In genomic region chr9:91758491-91758981, GRCh38 we compare ENCODE assay signal across 8 cellular contexts.
A peak's percentile ranks its signal among the peaks of the same experiment; 100 is the strongest.
DNase-seq lines count a peak whose midpoint lies in the region; ATAC-seq and TF ChIP-seq lines count a peak whose summit lies in the region.

No MANE protein-coding gene starts in this region.

- in situ Hi-C loops in SK-MEL-5 (cut with HindIII; ENCODE audit: low pct_unique_long_range_greater_than_20kb, low sequenced_read_pairs), result no loop called here

- H3K4me1 ChIP-seq in endodermal cell (ENCODE audit: control insufficient read depth, insufficient read depth, low read length) (peaks cover 13% of the 10 kb centered on the region), prostate gland (replicated peaks) (no peaks in the 10 kb centered on the region)
- no peaks in the 10 kb centered on the region for H3K4me1 ChIP-seq in CD4-positive, alpha-beta memory T cell (ENCODE audit: insufficient read depth, low read length)

- H3K4me1 Mint-ChIP-seq in endodermal cell, result peaks cover 33% of the 10 kb centered on the region
- H3K4me1 Mint-ChIP-seq in CD4-positive, alpha-beta memory T cell, result no peaks in the 10 kb centered on the region

- no peak overlapping the region for H3K4me3 Mint-ChIP-seq in endodermal cell
- no peak overlapping the region for H3K4me3 Mint-ChIP-seq in CD4-positive, alpha-beta memory T cell

- H3K9ac ChIP-seq in endodermal cell (ENCODE audit: extremely low read depth, low read length, poor library complexity, severe bottlenecking), result no peak overlapping the region

- peak; percentile 65 for ATAC-seq in GM18861 (IDR thresholded peaks at IDR 0.05; ENCODE audit: unreplicated experiment)
- ATAC-seq in HG03108 (IDR thresholded peaks at IDR 0.05; ENCODE audit: unreplicated experiment), result peak; percentile 68
- ATAC-seq in HG03439 (IDR thresholded peaks at IDR 0.05; ENCODE audit: unreplicated experiment), result no peak

- 46 to 64% methylated on average over 1 to 5 of the region's 5 CpGs for WGBS in endodermal cell (ENCODE audit: insufficient coverage in 1 of 2, insufficient read length in 1 of 2), 2 experiments
- 68% methylated on average over 5 of the region's 5 CpGs for WGBS in prostate gland

- POLR2A ChIA-PET in CD4-positive, alpha-beta memory T cell (lab: Charles Lee; ENCODE audit: partially characterized antibody), result no interaction called here

- H3K9me3 Mint-ChIP-seq in endodermal cell, result no peaks in the 10 kb centered on the region
- peaks cover 0 to 14% (median 6%) of the 10 kb centered on the region in 8 donors for H3K9me3 Mint-ChIP-seq in CD4-positive, alpha-beta memory T cell

- peaks cover 60% of the 10 kb centered on the region for H3K36me3 Mint-ChIP-seq in endodermal cell (ENCODE audit: low read depth)
- H3K36me3 Mint-ChIP-seq in CD4-positive, alpha-beta memory T cell, result no peaks in the 10 kb centered on the region

- no peak overlapping the region for H3K4me3 ChIP-seq in endodermal cell (ENCODE audit: low read length)
- H3K4me3 ChIP-seq in prostate gland, result no peak overlapping the region
- H3K4me3 ChIP-seq in CD4-positive, alpha-beta memory T cell (ENCODE audit: low read length in 2 of 2), result no peak overlapping the region

- peak; percentile 25 for DNase-seq in CD1c-positive myeloid dendritic cell (ENCODE audit: extremely low spot score)
- peak; percentile 69 for DNase-seq in SK-MEL-5 (ENCODE audit: low read depth, low spot score)
- peak; percentile 94 for DNase-seq in endodermal cell
- peak; percentile 19 for DNase-seq in prostate gland (ENCODE audit: low spot score)
- no peak for DNase-seq in CD4-positive, alpha-beta memory T cell

- no peak for TF ChIP-seq POLR2A in prostate gland (IDR thresholded peaks at IDR 0.05)

- no peaks in the 10 kb centered on the region for H3K27me3 Mint-ChIP-seq in endodermal cell (ENCODE audit: insufficient read depth)
- peaks cover 0 to 5% of the 10 kb centered on the region in 2 donors for H3K27me3 Mint-ChIP-seq in CD4-positive, alpha-beta memory T cell

- H3K27ac ChIP-seq in endodermal cell (ENCODE audit: low read depth, low read length), result no peak overlapping the region
- no peak overlapping the region for H3K27ac ChIP-seq in prostate gland
- no peak overlapping the region for H3K27ac ChIP-seq in CD4-positive, alpha-beta memory T cell (ENCODE audit: low read depth, low read length)

- TF ChIP-seq CTCF in endodermal cell (conservative IDR thresholded peaks at IDR 0.05) (peak; percentile 85), prostate gland (IDR thresholded peaks at IDR 0.05) (peak in 3 of 4 experiments; percentile 46 to 59 (median 47))

- H3K9me3 ChIP-seq in endodermal cell (ENCODE audit: control insufficient read depth, low read length) (no peaks in the 10 kb centered on the region), prostate gland (no peaks in the 10 kb centered on the region)
- H3K9me3 ChIP-seq in CD4-positive, alpha-beta memory T cell (ENCODE audit: control insufficient read depth in 1 of 2, low read length in 2 of 2), result no peaks in the 10 kb centered on the region

- no peak overlapping the region for H3K27ac Mint-ChIP-seq in endodermal cell
- no peak overlapping the region for H3K27ac Mint-ChIP-seq in CD4-positive, alpha-beta memory T cell

- CTCF ChIA-PET in CD4-positive, alpha-beta memory T cell (lab: Charles Lee; ENCODE audit: partially characterized antibody), result interaction anchor here (0.9 to 4.1 kb wide), 4 partner anchors 14 to 277 kb away, joined by 3 to 20 read pairs (median 5); no protein-coding TSS in a partner anchor

- H3K27me3 ChIP-seq in endodermal cell (ENCODE audit: control insufficient read depth, insufficient read depth, low read length, poor library complexity, severe bottlenecking), result no peaks in the 10 kb centered on the region
- no peaks in the 10 kb centered on the region for H3K27me3 ChIP-seq in prostate gland (replicated peaks; ENCODE audit: insufficient read depth)
- H3K27me3 ChIP-seq in CD4-positive, alpha-beta memory T cell (ENCODE audit: insufficient read depth, low read length), result no peaks in the 10 kb centered on the region

- H3K36me3 ChIP-seq in endodermal cell (ENCODE audit: control insufficient read depth, insufficient read depth, low read length) (peaks cover 77% of the 10 kb centered on the region), prostate gland (no peaks in the 10 kb centered on the region)
- H3K36me3 ChIP-seq in CD4-positive, alpha-beta memory T cell (ENCODE audit: insufficient read depth, low read length), result no peaks in the 10 kb centered on the region

- intact Hi-C loops in prostate gland (cut with DNase I), result loop anchor here (5.0 kb wide), 1 partner anchor 189 kb away; no protein-coding TSS in a partner anchor
- intact Hi-C loops in CD4-positive, alpha-beta memory T cell (cut with micrococcal nuclease), result no loop called here

Comparison
In these comparisons a context has a peak if more than half of its experiments do, and no peak if none do; other contexts are left out.
1. DNase-seq: peak in CD1c-positive myeloid dendritic cell (single experiment), SK-MEL-5 (single experiment), endodermal cell (single experiment) and prostate gland (single experiment); none in CD4-positive, alpha-beta memory T cell (0 of 5).